Comparison of ENCODE assay signal across 13 cellular contexts in genomic region chr11:126467471-126467870, GRCh38.
"Had no signal": no experiment of that assay in that cellular context is flagged by ENCODE, and none has a peak within 500 bp of the region (broad histone marks: within the 10 kb centered on the region; RNA-seq: fewer than 3 reads in every experiment).

No MANE protein-coding gene starts in this region.

- ATAC-seq: natural killer cell had no signal

- H3K4me3 ChIP-seq: esophagus muscularis mucosa, hepatocyte, left ventricle myocardium inferior had no signal

- H3K79me2 ChIP-seq: hepatocyte had no signal

- DNase-seq: activated CD4-positive, alpha-beta T cell treated with anti-CD3 and anti-CD28 coated beads, Interleukin-2, amount 10 ng/mL, durations not matched to agents 24 days and 14 days; activated CD4-positive, CD25-positive, alpha-beta regulatory T cell; activated CD8-positive, alpha-beta memory T cell treated with anti-CD3 and anti-CD28 coated beads for 24 hours; activated naive CD4-positive, alpha-beta T cell treated with Interleukin-2 at 50 U/mL for 16 hours; islet precursor cell; mesenchymal stem cell; natural killer cell; stimulated activated CD4-positive, alpha-beta T cell treated with anti-CD3 and anti-CD28 coated beads, Interleukin-2, amount 100 ng/mL, for 48 hours; stimulated activated naive CD4-positive, alpha-beta T cell; trophoblast cell had no signal

- H3K27me3 ChIP-seq: hepatocyte had no signal

- H3K36me3 ChIP-seq: esophagus muscularis mucosa, left ventricle myocardium inferior had no signal

- H3K9me3 ChIP-seq: esophagus muscularis mucosa had no signal

- H3K4me2 ChIP-seq: hepatocyte had no signal

- H3K27ac ChIP-seq: esophagus muscularis mucosa, hepatocyte, left ventricle myocardium inferior had no signal

- H2AFZ ChIP-seq: hepatocyte had no signal
